In the genomic region with DNA sequence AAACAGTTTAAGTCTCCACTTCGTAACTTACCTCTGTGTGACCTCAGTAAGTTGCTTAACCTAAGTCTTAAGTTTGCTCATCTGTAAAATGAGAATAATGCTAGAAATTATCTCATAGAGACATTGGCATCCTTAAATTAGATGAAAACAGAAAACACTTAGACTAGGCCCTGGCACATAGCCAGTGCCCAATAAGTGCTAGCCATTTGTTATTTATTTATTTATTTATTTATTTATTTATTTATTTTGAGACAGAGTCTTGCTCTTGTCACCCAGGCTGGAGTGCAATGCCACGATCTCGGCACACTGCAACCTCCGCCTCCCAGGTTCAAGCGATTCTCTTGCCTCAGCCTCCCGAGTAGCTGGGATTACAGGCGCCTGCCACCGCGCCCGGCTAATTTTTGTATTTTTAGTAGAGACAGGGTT, we compare ENCODE assay signal across 8 cellular contexts. TPM values are rescaled to one million over a fixed set of nuclear protein-coding genes. Genes with fewer than 3 reads are reported as not detected.
DNase-seq lines count a peak whose midpoint lies in the region; ATAC-seq and TF ChIP-seq lines count a peak whose summit lies in the region.
"Not testable (repeated sequence)": the region's sequence is repeated elsewhere in the genome, so short reads cannot be mapped to it uniquely, and the experiment has no call there.

No MANE protein-coding gene starts in this region.

- not testable (repeated sequence) for H3K27ac ChIP-seq in DND-41 (ENCODE audit: low read length)
- H3K27ac ChIP-seq in cingulate gyrus (ENCODE audit: low read depth, low read length) = peak overlapping the region; percentile 98
- peak overlapping the region; percentile 87 to 100 (median 98) for H3K27ac ChIP-seq in transverse colon

- H3K4me1 Mint-ChIP-seq in T-cell = peaks cover 67 to 77% (median 70%) of the 10 kb centered on the region in 3 donors
- H3K4me1 Mint-ChIP-seq in activated naive CD4-positive, alpha-beta T cell treated with anti-CD3 and anti-CD28 coated beads, Interleukin-2, amount 50 U/mL, for 24 hours = peaks cover 69% of the 10 kb centered on the region
- H3K4me1 Mint-ChIP-seq in naive thymus-derived CD8-positive, alpha-beta T cell = peaks cover 49 to 79% (median 74%) of the 10 kb centered on the region in 4 donors

- H2AFZ ChIP-seq in DND-41 (ENCODE audit: low read depth, low read length) = not testable (repeated sequence)

- intact Hi-C loops in transverse colon (cut with DNase I; ENCODE audit: low total_unique reads) = loop anchor here (10.0 kb wide), 1 partner anchor 226 kb away; the partner anchor contains the start of gene STK40

- not testable (repeated sequence) for H3K4me3 ChIP-seq in DND-41 (ENCODE audit: low read depth in 1 of 2, low read length in 2 of 2)
- H3K4me3 ChIP-seq in skeletal muscle satellite cell (ENCODE audit: low read length) (peak overlapping the region; percentile 96), transverse colon (peak overlapping the region in 2 of 4 donors; percentile 88 to 100)

- H3K27me3 Mint-ChIP-seq in T-cell; activated naive CD4-positive, alpha-beta T cell treated with anti-CD3 and anti-CD28 coated beads, Interleukin-2, amount 50 U/mL, for 24 hours; naive thymus-derived CD8-positive, alpha-beta T cell: not testable (repeated sequence)

- H3K27me3 ChIP-seq in DND-41 (ENCODE audit: insufficient read depth, low read length, poor library complexity); skeletal muscle satellite cell (ENCODE audit: control insufficient read depth, insufficient read depth, low read length); transverse colon: not testable (repeated sequence)

- H3K9ac ChIP-seq in DND-41 (ENCODE audit: low read depth, low read length) (peak overlapping the region; percentile 93), skeletal muscle satellite cell (ENCODE audit: low read depth, low read length) (peak overlapping the region; percentile 97)

- TF ChIP-seq CTCF in DND-41 (IDR thresholded peaks at IDR 0.05; ENCODE audit: borderline replicate concordance, extremely low read depth, low read length, poor library complexity, severe bottlenecking); transverse colon (IDR thresholded peaks at IDR 0.05): not testable (repeated sequence)

- WGBS in transverse colon (ENCODE audit: low coverage in 1 of 2), 2 donors = 78 to 90% methylated on average over 10 of the region's 10 CpGs

- ATAC-seq in DND-41 (ENCODE audit: insufficient read depth, low read depth); T-cell (replicated peaks in 1 of 4); naive thymus-derived CD8-positive, alpha-beta T cell: not testable (repeated sequence)

- in situ Hi-C loops in transverse colon (cut with MboI; ENCODE audit: low pct_ligation_motif_present in 1 of 4, low pct_unique_long_range_greater_than_20kb in 1 of 4, low sequenced_read_pairs in 3 of 4) = not testable (repeated sequence)

- H3K36me3 ChIP-seq in DND-41 (ENCODE audit: insufficient read depth, low read length) (peaks cover 34% of the 10 kb centered on the region), skeletal muscle satellite cell (ENCODE audit: insufficient read depth, low read length) (peaks cover 33% of the 10 kb centered on the region)
- H3K36me3 ChIP-seq in transverse colon = not testable (repeated sequence)

- H4K20me1 ChIP-seq in DND-41 (ENCODE audit: insufficient read depth, low read length) = peaks cover 36% of the 10 kb centered on the region

- not testable (repeated sequence) for H3K9me3 ChIP-seq in DND-41 (ENCODE audit: insufficient read depth, low read length, severe bottlenecking); skeletal muscle satellite cell (replicated peaks; ENCODE audit: low read length); transverse colon

- not testable (repeated sequence) for TF ChIP-seq POLR2A in transverse colon (IDR thresholded peaks at IDR 0.05)

- peaks cover 12% of the 10 kb centered on the region for H3K36me3 Mint-ChIP-seq in T-cell
- H3K36me3 Mint-ChIP-seq in activated naive CD4-positive, alpha-beta T cell treated with anti-CD3 and anti-CD28 coated beads, Interleukin-2, amount 50 U/mL, for 24 hours = not testable (repeated sequence)
- peaks cover 0 to 11% (median 0%) of the 10 kb centered on the region in 3 donors for H3K36me3 Mint-ChIP-seq in naive thymus-derived CD8-positive, alpha-beta T cell

- H3K4me1 ChIP-seq in DND-41 (ENCODE audit: insufficient read depth, low read length) (peaks cover 62% of the 10 kb centered on the region), skeletal muscle satellite cell (ENCODE audit: control insufficient read depth, insufficient read depth, low read length) (peaks cover 62% of the 10 kb centered on the region), transverse colon (peaks cover 39 to 70% (median 59%) of the 10 kb centered on the region in 4 donors)

- peak overlapping the region; percentile 79 to 89 (median 82) for H3K4me3 Mint-ChIP-seq in T-cell
- H3K4me3 Mint-ChIP-seq in activated naive CD4-positive, alpha-beta T cell treated with anti-CD3 and anti-CD28 coated beads, Interleukin-2, amount 50 U/mL, for 24 hours = peak overlapping the region; percentile 94
- peak overlapping the region; percentile 85 to 95 (median 94) for H3K4me3 Mint-ChIP-seq in naive thymus-derived CD8-positive, alpha-beta T cell

- H3K9me3 Mint-ChIP-seq in T-cell; activated naive CD4-positive, alpha-beta T cell treated with anti-CD3 and anti-CD28 coated beads, Interleukin-2, amount 50 U/mL, for 24 hours; naive thymus-derived CD8-positive, alpha-beta T cell: not testable (repeated sequence)

- CTCF ChIA-PET in T-cell (lab: Charles Lee) = interaction anchor here (0.6 to 5.9 kb wide), 3 partner anchors 9 to 41 kb away, joined by 3 to 41 read pairs (median 5); partner anchors contain the start of gene TRAPPC3 (in 1 of the 2)

- H3K4me2 ChIP-seq in DND-41 (ENCODE audit: insufficient read depth, low read length) = peak overlapping the region; percentile 79
- peak overlapping the region; percentile 99 for H3K4me2 ChIP-seq in skeletal muscle satellite cell (ENCODE audit: low read length)

- peak overlapping the region; percentile 97 for H3K27ac Mint-ChIP-seq in T-cell
- peak overlapping the region; percentile 97 for H3K27ac Mint-ChIP-seq in activated naive CD4-positive, alpha-beta T cell treated with anti-CD3 and anti-CD28 coated beads, Interleukin-2, amount 50 U/mL, for 24 hours
- peak overlapping the region; percentile 94 to 99 (median 98) for H3K27ac Mint-ChIP-seq in naive thymus-derived CD8-positive, alpha-beta T cell

- POLR2A ChIA-PET in T-cell (lab: Charles Lee) = interaction anchor here in 1 of 2 donors (0.6 kb wide), 2 partner anchors 49 to 339 kb away, joined by 3 read pairs; no protein-coding TSS in a partner anchor
- POLR2A ChIA-PET in naive thymus-derived CD8-positive, alpha-beta T cell (lab: Charles Lee) = interaction anchor here (1.2 to 6.1 kb wide), 6 partner anchors 8 to 65 kb away, joined by 4 to 173 read pairs (median 20); partner anchors contain the start of genes THRAP3 and TRAPPC3

- not testable (repeated sequence) for TF ChIP-seq EP300 in transverse colon (IDR thresholded peaks at IDR 0.05; ENCODE audit: low read depth)

- peaks cover 88% of the 10 kb centered on the region for H3K79me2 ChIP-seq in DND-41 (ENCODE audit: insufficient read depth, low read length)

- DNase-seq in DND-41; T-cell; naive thymus-derived CD8-positive, alpha-beta T cell; transverse colon: not testable (repeated sequence)
- DNase-seq in globus pallidus (ENCODE audit: low spot score) = peak; percentile 59

RNA-seq across cellular contexts. Expression of gene MAP7D1, which starts 2.9 kb away (rescaled TPM):
- total RNA-seq in T-cell (100 to 1,000 TPM; 157 to 295 (median 263) TPM), transverse colon (100 to 1,000 TPM in 1 of 4 donors, 10 to 100 TPM in 3; 74.3 to 187 (median 86.0) TPM)
- 100 to 1,000 TPM; 266 to 275 TPM for total RNA-seq in naive thymus-derived CD8-positive, alpha-beta T cell
- 10 to 100 TPM; 13.3 to 67.1 (median 20.1) TPM for polyA plus RNA-seq in naive thymus-derived CD8-positive, alpha-beta T cell
- 94.8 and 187 TPM in 2 replicates for total RNA-seq in skeletal muscle satellite cell (2012; rRNA removed)

RNA-seq across cellular contexts. Expression of gene TRAPPC3, which starts 9.6 kb away (rescaled TPM):
- total RNA-seq in T-cell (10 to 100 TPM; 42.3 to 48.2 (median 44.6) TPM), transverse colon (100 to 1,000 TPM in 3 of 4 donors, 10 to 100 TPM in 1; 54.6 to 165 (median 105) TPM)
- 10 to 100 TPM; 44.6 to 53.7 TPM for total RNA-seq in naive thymus-derived CD8-positive, alpha-beta T cell
- polyA plus RNA-seq in naive thymus-derived CD8-positive, alpha-beta T cell = 100 to 1,000 TPM in 2 of 3 donors, 10 to 100 TPM in 1; 99.9 to 115 (median 110) TPM
- 78.2 and 95.8 TPM in 2 replicates for total RNA-seq in skeletal muscle satellite cell (2012; rRNA removed)

RNA-seq across cellular contexts. Expression of gene COL8A2, which starts 33.8 kb away (rescaled TPM):
- total RNA-seq in T-cell = under 1 TPM in 4 of 5 donors, not detected in 1; 0.08 to 0.15 (median 0.09) TPM
- total RNA-seq in naive thymus-derived CD8-positive, alpha-beta T cell = under 1 TPM; 0.22 to 0.31 TPM
- polyA plus RNA-seq in naive thymus-derived CD8-positive, alpha-beta T cell = under 1 TPM; 0.07 to 0.22 (median 0.15) TPM
- total RNA-seq in skeletal muscle satellite cell (2012; rRNA removed) = 1.0 and 1.3 TPM in 2 replicates
- total RNA-seq in transverse colon = 1 to 10 TPM; 1.2 to 5.4 (median 1.7) TPM
